ENCODE assay signal across 25 cellular contexts in the genomic region with DNA sequence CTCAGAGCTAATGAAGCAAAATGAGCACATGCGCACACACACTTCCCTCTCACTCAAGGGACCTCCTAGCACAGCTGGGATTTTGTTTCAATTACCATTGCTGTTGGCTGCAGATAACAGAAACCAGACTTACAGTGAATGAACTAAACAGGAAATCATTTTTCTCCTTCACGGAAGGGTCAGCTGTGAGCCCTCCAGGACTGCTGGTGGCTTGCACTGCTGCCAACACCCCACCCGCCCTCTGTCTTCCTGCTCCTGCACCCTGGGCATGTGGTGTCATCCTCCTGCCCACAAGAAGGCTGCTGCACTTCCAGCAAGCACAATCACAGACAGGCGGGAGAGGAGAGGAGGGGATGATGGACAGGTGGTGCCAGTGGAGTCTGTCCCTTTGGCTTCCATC.
DNase-seq lines count a peak whose midpoint lies in the region; ATAC-seq and TF ChIP-seq lines count a peak whose summit lies in the region.
"Had no signal": no experiment of that assay in that cellular context is flagged by ENCODE, and none has a peak within 500 bp of the region (broad histone marks: within the 10 kb centered on the region; RNA-seq: fewer than 3 reads in every experiment).

No MANE protein-coding gene starts in this region.

- TF ChIP-seq CTCF in fibroblast of pulmonary artery (IDR thresholded peaks at IDR 0.05; ENCODE audit: low read length, missing control alignments): no peak
- no peak for TF ChIP-seq CTCF in upper lobe of right lung (IDR thresholded peaks at IDR 0.05)

- no peak overlapping the region for H3K27ac Mint-ChIP-seq in activated CD4-positive, alpha-beta T cell treated with anti-CD3 and anti-CD28 coated beads, Interleukin-2, amount 10 ng/mL, durations not matched to agents 24 days and 14 days
- H3K27ac Mint-ChIP-seq: activated T-cell treated with anti-CD3 and anti-CD28 coated beads, Interleukin-2, amount 50 U/mL, for 24 hours; H9 had no signal

- no peak overlapping the region for H3K4me3 ChIP-seq in fibroblast of pulmonary artery (replicated peaks; ENCODE audit: low read depth, low read length)
- no peak overlapping the region for H3K4me3 ChIP-seq in upper lobe of right lung
- H3K4me3 ChIP-seq: A549; adrenal gland; BLaER1 treated with 17β-estradiol and CSF1 and Interleukin-3, amounts not matched to agents 10 nM and 100 nM; lower lobe of right lung; prostate gland had no signal

- no peaks in the 10 kb centered on the region for H3K36me3 ChIP-seq in upper lobe of right lung
- H3K36me3 ChIP-seq: adrenal gland; BLaER1 treated with 17β-estradiol and CSF1 and Interleukin-3, amounts not matched to agents 10 nM and 100 nM; lower lobe of right lung; prostate gland had no signal

- no peak overlapping the region for H3K27ac ChIP-seq in upper lobe of right lung
- H3K27ac ChIP-seq: A549; adrenal gland; BLaER1 treated with 17β-estradiol and CSF1 and Interleukin-3, amounts not matched to agents 10 nM and 100 nM; lower lobe of right lung; prostate gland had no signal

- H3K9me3 ChIP-seq in upper lobe of right lung: no peaks in the 10 kb centered on the region
- H3K9me3 ChIP-seq: A549; adrenal gland; BLaER1 treated with 17β-estradiol and CSF1 and Interleukin-3, amounts not matched to agents 10 nM and 100 nM; lower lobe of right lung; prostate gland had no signal

- H3K36me3 Mint-ChIP-seq in activated CD4-positive, alpha-beta T cell treated with anti-CD3 and anti-CD28 coated beads, Interleukin-2, amount 10 ng/mL, durations not matched to agents 24 days and 14 days (ENCODE audit: low read depth): no peaks in the 10 kb centered on the region

- no peaks in the 10 kb centered on the region for H3K4me1 ChIP-seq in upper lobe of right lung
- H3K4me1 ChIP-seq: A549, adrenal gland, lower lobe of right lung, prostate gland had no signal

- intact Hi-C loops in Right ventricle myocardium inferior (cut with DNase I) (no loop called here), cardiac septum (cut with DNase I) (no loop called here), upper lobe of right lung (cut with DNase I) (no loop called here)
- intact Hi-C loops in activated CD4-positive, alpha-beta T cell treated with anti-CD3 and anti-CD28 coated beads, Interleukin-2, amount 10 ng/mL, durations not matched to agents 24 days and 14 days (cut with micrococcal nuclease): no loop called here

- H3K4me3 Mint-ChIP-seq in activated CD4-positive, alpha-beta T cell treated with anti-CD3 and anti-CD28 coated beads, Interleukin-2, amount 10 ng/mL, durations not matched to agents 24 days and 14 days: no peak overlapping the region
- H3K4me3 Mint-ChIP-seq: activated T-cell treated with anti-CD3 and anti-CD28 coated beads, Interleukin-2, amount 50 U/mL, for 24 hours; H9 had no signal

- H3K4me1 Mint-ChIP-seq in activated CD4-positive, alpha-beta T cell treated with anti-CD3 and anti-CD28 coated beads, Interleukin-2, amount 10 ng/mL, durations not matched to agents 24 days and 14 days: no peaks in the 10 kb centered on the region
- H3K4me1 Mint-ChIP-seq: H9 had no signal

- H3K27me3 ChIP-seq in upper lobe of right lung: no peaks in the 10 kb centered on the region
- H3K27me3 ChIP-seq: adrenal gland; BLaER1 treated with 17β-estradiol and CSF1 and Interleukin-3, amounts not matched to agents 10 nM and 100 nM had no signal

- ATAC-seq in Right ventricle myocardium inferior: peak; percentile 20
- no peak for ATAC-seq in SK-N-SH treated with all-trans-retinoic acid at 6 μM for 48 hours
- ATAC-seq in upper lobe of right lung: peak; percentile 34
- ATAC-seq: A549 had no signal

- DNase-seq in Right ventricle myocardium inferior (ENCODE audit: missing footprints) (no peak), cardiac septum (ENCODE audit: low spot score) (no peak), fibroblast of pulmonary artery (ENCODE audit: low read depth) (peak; percentile 33), upper lobe of right lung (no peak), NCI-H1694 (lab: John Stamatoyannopoulos, UW) (no peak), NCI-H2196 (lab: John Stamatoyannopoulos, UW; ENCODE audit: unreplicated experiment) (no peak)
- no peak for DNase-seq in activated CD4-positive, alpha-beta T cell treated with anti-CD3 and anti-CD28 coated beads, Interleukin-2, amount 10 ng/mL, durations not matched to agents 24 days and 14 days
- DNase-seq: activated CD4-positive, alpha-beta T cell treated with anti-CD3 and anti-CD28 coated beads for 1 hour; activated CD8-positive, alpha-beta memory T cell treated with anti-CD3 and anti-CD28 coated beads for 24 hours; activated naive CD4-positive, alpha-beta T cell; activated T-cell treated with anti-CD3 and anti-CD28 coated beads, Interleukin-2, amount 50 U/mL, for 24 hours; Calu3; dermis blood vessel endothelial cell; H9; lower lobe of right lung; NCI-H1417 treated with DMSO at 0.1 percent for 48 hours; NCI-H82; stimulated activated CD4-positive, alpha-beta T cell treated with anti-CD3 and anti-CD28 coated beads, Interleukin-1b, Interleukin-23, amount 100 ng/mL, for 48 hours; substantia nigra; T1000 had no signal

- H3K9me3 Mint-ChIP-seq in activated CD4-positive, alpha-beta T cell treated with anti-CD3 and anti-CD28 coated beads, Interleukin-2, amount 10 ng/mL, durations not matched to agents 24 days and 14 days: no peaks in the 10 kb centered on the region
- H3K9me3 Mint-ChIP-seq: activated T-cell treated with anti-CD3 and anti-CD28 coated beads, Interleukin-2, amount 50 U/mL, for 24 hours; H9 had no signal

- H3K27me3 Mint-ChIP-seq in activated CD4-positive, alpha-beta T cell treated with anti-CD3 and anti-CD28 coated beads, Interleukin-2, amount 10 ng/mL, durations not matched to agents 24 days and 14 days: peaks cover 27% of the 10 kb centered on the region

TF ChIP-seq in SK-N-SH treated with all-trans-retinoic acid at 6 μM for 48 hours, 23 proteins besides CTCF, POLR2A, EP300 and RAD21:
- TF ChIP-seq TCF4 (CRISPR knock-in tag; IDR thresholded peaks at IDR 0.05; ENCODE audit: borderline replicate concordance): peak; percentile 81
- TF ChIP-seq RARB (CRISPR knock-in tag; IDR thresholded peaks at IDR 0.05): no peak
